Comparison of ENCODE assay signal across 8 cellular contexts in the genomic region with DNA sequence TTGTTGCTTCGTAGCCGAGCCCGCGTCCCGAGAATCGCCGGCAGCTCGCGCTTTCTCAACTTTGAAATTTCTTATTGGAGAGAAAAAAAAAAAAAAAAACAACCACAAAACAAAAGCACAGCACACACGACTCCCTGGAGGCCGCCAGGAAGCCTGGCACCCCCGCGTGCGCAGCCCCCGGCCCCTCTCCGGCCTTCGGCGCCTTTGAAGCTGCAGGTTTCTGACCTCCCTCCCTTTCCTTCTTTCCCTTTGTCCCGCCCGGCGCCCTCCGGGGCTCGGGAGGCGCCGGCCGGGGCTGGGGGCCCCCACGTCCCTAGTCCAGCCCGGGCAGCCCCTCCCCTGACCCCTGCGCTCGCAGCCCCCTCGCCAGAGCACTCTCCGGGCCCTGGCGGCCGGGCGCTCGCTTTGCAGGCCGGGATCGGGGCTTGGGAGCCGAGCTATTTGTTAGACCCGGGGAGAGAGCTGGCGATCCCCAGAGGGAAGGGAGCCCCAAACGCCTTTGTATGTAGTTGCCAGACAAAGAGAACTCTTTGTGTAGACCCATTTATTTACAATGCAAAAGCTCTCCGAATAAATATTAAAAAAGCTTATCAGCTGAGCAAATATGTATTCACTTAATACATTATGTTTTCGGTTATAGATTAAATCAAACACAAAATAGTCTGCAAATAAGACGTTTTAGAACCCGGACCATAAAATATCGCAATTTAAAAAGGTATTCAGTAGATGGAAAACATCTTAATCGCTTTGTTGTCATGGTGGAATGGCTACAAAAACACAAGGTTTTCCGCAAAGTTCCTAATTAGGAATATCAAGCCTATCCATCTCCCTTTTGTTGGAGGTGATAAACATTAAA. TPM values are rescaled to one million over a fixed set of nuclear protein-coding genes. Genes with fewer than 3 reads are reported as not detected.
DNase-seq lines count a peak whose midpoint lies in the region; ATAC-seq and TF ChIP-seq lines count a peak whose summit lies in the region.

No MANE protein-coding gene starts in this region.

- peaks cover 6 to 9% of the 10 kb centered on the region in 2 donors for H3K4me1 ChIP-seq in lung (ENCODE audit: control insufficient read depth in 2 of 2, insufficient read depth in 2 of 2, low read length in 2 of 2)

- H3K4me3 Mint-ChIP-seq in type B pancreatic cell, result peak overlapping the region; percentile 97

- no peaks in the 10 kb centered on the region for H3K27me3 ChIP-seq in lung (ENCODE audit: control insufficient read depth, insufficient read depth)

- H3K27ac Mint-ChIP-seq in type B pancreatic cell, result peak overlapping the region; percentile 97

- peak; percentile 22 for DNase-seq in stimulated activated CD4-positive, alpha-beta T cell treated with anti-CD3 and anti-CD28 coated beads, Interleukin-1b, Interleukin-23, amount 100 ng/mL, for 48 hours
- DNase-seq in stimulated activated CD4-positive, alpha-beta T cell treated with anti-CD3 and anti-CD28 coated beads, Interleukin-2, amount 100 ng/mL, for 48 hours, result no peak
- DNase-seq in NCI-H748 treated with DMSO at 0.1 percent for 48 hours (lab: John Stamatoyannopoulos, UW) (peak; percentile 41), choroid plexus epithelial cell (ENCODE audit: low read depth) (peak; percentile 67), lung (ENCODE audit: low spot score) (no peak), type B pancreatic cell (ENCODE audit: extremely low spot score, unreplicated experiment) (peak; percentile 88), activated gamma-delta T cell (lab: John Stamatoyannopoulos, UW) (no peak), left lobe of liver (ENCODE audit: low spot score) (no peak)

- no peaks in the 10 kb centered on the region for H3K9me3 ChIP-seq in lung (ENCODE audit: control insufficient read depth in 2 of 2, insufficient read depth in 1 of 2, low read length in 1 of 2)

- no peaks in the 10 kb centered on the region for H3K9me3 Mint-ChIP-seq in type B pancreatic cell

- no peak for ATAC-seq in lung (ENCODE audit: insufficient read depth, low FRiP score)
- no peak for ATAC-seq in left lobe of liver

- peak; percentile 23 for TF ChIP-seq CTCF in choroid plexus epithelial cell (conservative IDR thresholded peaks at IDR 0.05; ENCODE audit: low read depth, low read length)
- TF ChIP-seq CTCF in lung (IDR thresholded peaks at IDR 0.05; ENCODE audit: control extremely low read depth, extremely low read depth), result no peak
- peak; percentile 80 for TF ChIP-seq CTCF in type B pancreatic cell (conservative IDR thresholded peaks at IDR 0.05)

- peaks cover 34% of the 10 kb centered on the region for H3K4me1 Mint-ChIP-seq in type B pancreatic cell (ENCODE audit: unreplicated experiment)

- WGBS in lung, 2 donors, result 3 to 4% methylated on average over 45 to 49 of the region's 49 CpGs

- H3K36me3 ChIP-seq in lung (ENCODE audit: control insufficient read depth in 2 of 2, insufficient read depth in 2 of 2, low read length in 2 of 2), result no peaks in the 10 kb centered on the region

- H3K36me3 Mint-ChIP-seq in type B pancreatic cell, result peaks cover 7% of the 10 kb centered on the region

- H3K27me3 Mint-ChIP-seq in type B pancreatic cell, result peaks cover 10% of the 10 kb centered on the region

- peak overlapping the region; percentile 73 for H3K4me3 ChIP-seq in choroid plexus epithelial cell (ENCODE audit: low read depth, low read length)
- peak overlapping the region; percentile 76 for H3K4me3 ChIP-seq in lung

- H3K27ac ChIP-seq in lung (ENCODE audit: low read depth in 1 of 2, low read length in 1 of 2), result peak overlapping the region; percentile 95 to 97

RNA-seq across cellular contexts. Expression of a gene that starts 2.3 kb away (rescaled TPM):
- 10 to 100 TPM; 24.4 to 24.9 TPM for total RNA-seq in lung
- 10 to 100 TPM in 1 of 2 donors, 1 to 10 TPM in 1; 7.6 to 10.5 TPM for polyA plus RNA-seq in lung
- total RNA-seq in type B pancreatic cell (ENCODE audit: low replicate concordance), result 23.0 and 74.3 TPM in 2 replicates
- total RNA-seq in left lobe of liver, result 8.0 TPM

Comparison
In these comparisons a context has a peak if more than half of its experiments do, and no peak if none do; other contexts are left out.
1. DNase-seq: peak in stimulated activated CD4-positive, alpha-beta T cell treated with anti-CD3 and anti-CD28 coated beads, Interleukin-1b, Interleukin-23, amount 100 ng/mL, for 48 hours (single experiment), NCI-H748 treated with DMSO at 0.1 percent for 48 hours (single experiment), choroid plexus epithelial cell (single experiment) and type B pancreatic cell (single experiment); none in stimulated activated CD4-positive, alpha-beta T cell treated with anti-CD3 and anti-CD28 coated beads, Interleukin-2, amount 100 ng/mL, for 48 hours (0 of 2), lung (single experiment), activated gamma-delta T cell (single experiment) and left lobe of liver (single experiment).